Comparison of ENCODE assay signal across 8 cellular contexts in genomic region chr9:117487555-117488175, GRCh38.
DNase-seq lines count a peak whose midpoint lies in the region; ATAC-seq lines count a peak whose summit lies in the region.

No MANE protein-coding gene starts in this region.

- no peak overlapping the region for H3K4me3 ChIP-seq in NT2/D1 (ENCODE audit: insufficient read length, low read depth)

- H3K36me3 Mint-ChIP-seq in activated naive CD8-positive, alpha-beta T cell treated with anti-CD3 and anti-CD28 coated beads, Interleukin-2, amount 10 ng/mL, durations not matched to agents 7 days and 5 days: no peaks in the 10 kb centered on the region

- H3K9me3 ChIP-seq in NT2/D1 (ENCODE audit: insufficient read depth, low read length): no peaks in the 10 kb centered on the region

- H3K27ac Mint-ChIP-seq in activated naive CD8-positive, alpha-beta T cell treated with anti-CD3 and anti-CD28 coated beads, Interleukin-2, amount 10 ng/mL, durations not matched to agents 7 days and 5 days: no peak overlapping the region

- no peak overlapping the region for H3K9ac ChIP-seq in NT2/D1 (ENCODE audit: insufficient read length, low read depth)

- H3K36me3 ChIP-seq in NT2/D1 (ENCODE audit: insufficient read depth, insufficient read length, low read length): no peaks in the 10 kb centered on the region

- no peaks in the 10 kb centered on the region for H3K4me1 ChIP-seq in NT2/D1 (ENCODE audit: insufficient read depth, insufficient read length)

- H3K27me3 ChIP-seq in NT2/D1 (ENCODE audit: insufficient read depth, insufficient read length): no peaks in the 10 kb centered on the region

- no peaks in the 10 kb centered on the region for H3K4me1 Mint-ChIP-seq in activated naive CD8-positive, alpha-beta T cell treated with anti-CD3 and anti-CD28 coated beads, Interleukin-2, amount 10 ng/mL, durations not matched to agents 7 days and 5 days

- ATAC-seq in GM21717 (IDR thresholded peaks at IDR 0.05; ENCODE audit: unreplicated experiment): peak; percentile 98
- ATAC-seq in activated naive CD8-positive, alpha-beta T cell treated with anti-CD3 and anti-CD28 coated beads, Interleukin-2, amount 10 ng/mL, durations not matched to agents 7 days and 5 days (ENCODE audit: low read depth): peak; percentile 85

- POLR2A ChIA-PET in activated naive CD8-positive, alpha-beta T cell treated with anti-CD3 and anti-CD28 coated beads, Interleukin-2, amount 10 ng/mL, durations not matched to agents 7 days and 5 days (lab: Charles Lee): no interaction called here

- peak; percentile 20 for DNase-seq in GM04504 (ENCODE audit: low read depth)
- DNase-seq in HuH-7 (ENCODE audit: low spot score): peak; percentile 78
- DNase-seq in NT2/D1 (ENCODE audit: low read depth, low spot score): peak; percentile 90
- DNase-seq in activated naive CD8-positive, alpha-beta T cell treated with anti-CD3 and anti-CD28 coated beads, Interleukin-2, amount 10 ng/mL, durations not matched to agents 7 days and 5 days: peak; percentile 71
- DNase-seq in hepatic stellate cell (ENCODE audit: low spot score): peak; percentile 67
- DNase-seq in putamen (ENCODE audit: low spot score): peak; percentile 87
- no peak for DNase-seq in GOT3 (lab: John Stamatoyannopoulos, UW)

- no peaks in the 10 kb centered on the region for H3K27me3 Mint-ChIP-seq in activated naive CD8-positive, alpha-beta T cell treated with anti-CD3 and anti-CD28 coated beads, Interleukin-2, amount 10 ng/mL, durations not matched to agents 7 days and 5 days

- no peaks in the 10 kb centered on the region for H3K9me3 Mint-ChIP-seq in activated naive CD8-positive, alpha-beta T cell treated with anti-CD3 and anti-CD28 coated beads, Interleukin-2, amount 10 ng/mL, durations not matched to agents 7 days and 5 days

- no peak overlapping the region for H3K4me3 Mint-ChIP-seq in activated naive CD8-positive, alpha-beta T cell treated with anti-CD3 and anti-CD28 coated beads, Interleukin-2, amount 10 ng/mL, durations not matched to agents 7 days and 5 days
